In the genomic region with DNA sequence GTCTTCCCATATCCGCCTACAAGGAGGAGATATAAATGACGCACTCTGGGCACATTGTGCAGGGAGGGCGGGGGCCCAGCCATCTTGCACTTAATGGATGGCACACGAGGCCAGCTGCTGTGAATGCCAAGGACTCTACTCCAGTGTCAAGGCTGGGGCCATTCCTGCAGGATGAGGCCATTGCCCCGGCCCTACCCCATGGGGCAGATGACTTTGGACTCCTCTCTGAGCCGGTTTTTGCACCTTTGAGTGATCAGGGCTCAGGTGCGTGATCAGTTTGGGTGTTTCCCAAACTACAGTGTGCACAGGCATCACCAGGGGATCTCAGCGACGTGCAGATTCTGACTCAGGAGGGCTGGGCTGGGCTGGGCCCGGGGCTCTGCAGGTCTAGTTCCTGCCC, we compare ENCODE assay signal across 25 cellular contexts.
"Had no signal": no experiment of that assay in that cellular context is flagged by ENCODE, and none has a peak within 500 bp of the region (broad histone marks: within the 10 kb centered on the region; RNA-seq: fewer than 3 reads in every experiment).

No MANE protein-coding gene starts in this region.

- H2AFZ ChIP-seq: PC-9 had no signal

- DNase-seq: Kasumi-1; MM.1S; NCI-H1048; NCI-H1105; NCI-H1417; NCI-H1436 treated with DMSO at 0.1 percent for 48 hours; NCI-H1694; NCI-H187 treated with DMSO at 0.1 percent for 48 hours; NCI-H2171 treated with DMSO at 0.1 percent for 48 hours; NCI-H345; NCI-H446 treated with DMSO at 0.1 percent for 48 hours; NCI-H524; NCI-H526 treated with DMSO at 0.1 percent for 48 hours; NCI-H82; NK-92 treated with Interleukin-12 subunit alpha and Interleukin-12 subunit beta, amount 100 ng/mL, for 24 hours; PC-9; Right ventricle myocardium superior; RPMI8226; SIG-M5 had no signal

- H3K9ac ChIP-seq: KMS-11 had no signal

- H3K27me3 Mint-ChIP-seq: IgD-negative memory B cell had no signal

- H3K36me3 ChIP-seq: SJSA1 had no signal

- H3K4me1 ChIP-seq: SJSA1 had no signal

- H3K27ac ChIP-seq: KMS-11, PC-9, SJSA1, SK-N-MC had no signal

- FAIRE-seq: K562, RCC 7860 had no signal

- H3K4me2 ChIP-seq: KMS-11, PC-9 had no signal

- H3K27ac Mint-ChIP-seq: IgD-negative memory B cell had no signal

- H3K4me3 ChIP-seq: K562, PC-9, SJSA1, SK-N-MC had no signal

- H3K9me3 ChIP-seq: SJSA1 had no signal

- ATAC-seq: K562 had no signal

- H3K4me3 Mint-ChIP-seq: IgD-negative memory B cell had no signal
